12 cellular contexts compared by ENCODE assay signal in the genomic region with DNA sequence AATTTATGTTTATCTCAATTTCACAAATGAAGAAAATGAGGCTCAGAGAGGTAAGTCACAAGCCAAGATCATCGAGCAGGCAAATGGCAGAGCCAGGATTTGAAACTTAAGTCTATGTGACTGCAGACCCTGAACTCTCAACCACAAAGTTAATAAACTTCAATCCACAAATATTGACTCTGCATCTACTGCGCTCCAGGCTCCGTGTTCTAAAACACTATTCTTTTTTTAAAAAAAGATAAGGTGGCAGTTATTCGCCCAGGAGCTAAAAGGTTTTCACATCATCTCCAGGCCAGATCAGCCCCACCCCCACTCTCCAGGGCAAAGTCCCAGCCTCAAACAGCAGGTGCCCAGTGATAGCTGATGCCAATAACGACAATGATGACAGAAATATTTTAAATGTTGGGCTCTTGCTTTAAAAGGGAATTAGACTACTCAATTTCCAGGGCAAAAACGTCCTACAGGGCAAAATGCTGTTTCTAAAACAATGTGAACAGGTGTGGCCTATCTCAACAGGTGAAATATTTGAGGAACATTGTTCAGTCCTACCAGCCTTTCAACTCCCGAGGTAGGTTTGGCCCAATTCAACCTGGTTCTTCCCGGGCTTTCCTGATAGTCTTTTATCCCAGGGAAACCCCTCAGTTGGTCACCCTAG.
DNase-seq lines count a peak whose midpoint lies in the region; ATAC-seq lines count a peak whose summit lies in the region.
"Had no signal": no experiment of that assay in that cellular context is flagged by ENCODE, and none has a peak within 500 bp of the region (broad histone marks: within the 10 kb centered on the region; RNA-seq: fewer than 3 reads in every experiment).

No MANE protein-coding gene starts in this region.

- H3K36me3 ChIP-seq in HUES6 (ENCODE audit: control insufficient read depth, insufficient read depth, low read length) (no peaks in the 10 kb centered on the region), stomach smooth muscle (ENCODE audit: control insufficient read depth in 2 of 2, insufficient read depth in 2 of 2, low read length in 2 of 2) (peaks cover 0 to 2% of the 10 kb centered on the region in 2 donors)

- H3K27ac ChIP-seq in HUES6 (ENCODE audit: low read depth, low read length) (peak overlapping the region; percentile 80), angular gyrus (ENCODE audit: low read depth, low read length) (peak overlapping the region; percentile 80), stomach smooth muscle (ENCODE audit: low read length) (peak overlapping the region; percentile 96)

- H3K4me1 ChIP-seq in HUES6 (ENCODE audit: control insufficient read depth, insufficient read depth, low read length) (peaks cover 75% of the 10 kb centered on the region), stomach smooth muscle (ENCODE audit: control insufficient read depth, insufficient read depth, low read length) (peaks cover 74% of the 10 kb centered on the region)

- peak overlapping the region; percentile 0 for H3K9ac ChIP-seq in HUES6 (ENCODE audit: low read length)
- H3K9ac ChIP-seq in stomach smooth muscle (ENCODE audit: low read length in 2 of 2) = peak overlapping the region in 1 of 2 donors; percentile 19

- DNase-seq in left lobe of liver (ENCODE audit: low spot score) = peak; percentile 96
- no peak for DNase-seq in DMS153 treated with DMSO at 0.1 percent for 48 hours (lab: John Stamatoyannopoulos, UW; ENCODE audit: unreplicated experiment)
- no peak for DNase-seq in stimulated activated CD4-positive, alpha-beta T cell treated with anti-CD3 and anti-CD28 coated beads, Interleukin-12 subunit alpha, Interleukin-12 subunit beta, amount 100 ng/mL, for 4 hours
- DNase-seq: activated effector memory CD4-positive, alpha-beta T cell treated with Interleukin-2 at 50 U/mL for 16 hours; GDM1; NCI-H1930; stimulated activated CD4-positive, alpha-beta T cell treated with anti-CD3 and anti-CD28 coated beads, Interleukin-15, amount 100 ng/mL, for 24 hours had no signal

- ATAC-seq in left lobe of liver = peak; percentile 56
- no peak for ATAC-seq in GM21619 (IDR thresholded peaks at IDR 0.05; ENCODE audit: unreplicated experiment)
- ATAC-seq: K562 had no signal

- H3K4me3 ChIP-seq in HUES6 (ENCODE audit: low read depth, low read length) = peak overlapping the region; percentile 13; the same call in 1 of the 2 replicates
- H3K4me3 ChIP-seq in stomach smooth muscle (ENCODE audit: low read length in 2 of 2) = no peak overlapping the region
- H3K4me3 ChIP-seq: K562 had no signal

- H3K27me3 ChIP-seq in HUES6 (ENCODE audit: control insufficient read depth, insufficient read depth, low read length) (no peaks in the 10 kb centered on the region), stomach smooth muscle (ENCODE audit: control insufficient read depth in 1 of 2, insufficient read depth in 2 of 2, low read length in 2 of 2) (no peaks in the 10 kb centered on the region)

- H3K9me3 ChIP-seq in HUES6 (ENCODE audit: control insufficient read depth, insufficient read depth, low read depth, low read length) (no peaks in the 10 kb centered on the region), stomach smooth muscle (ENCODE audit: control insufficient read depth in 2 of 2, low read length in 2 of 2) (no peaks in the 10 kb centered on the region)
